Comparison of ENCODE assay signal across 1 cellular context in the genomic region with DNA sequence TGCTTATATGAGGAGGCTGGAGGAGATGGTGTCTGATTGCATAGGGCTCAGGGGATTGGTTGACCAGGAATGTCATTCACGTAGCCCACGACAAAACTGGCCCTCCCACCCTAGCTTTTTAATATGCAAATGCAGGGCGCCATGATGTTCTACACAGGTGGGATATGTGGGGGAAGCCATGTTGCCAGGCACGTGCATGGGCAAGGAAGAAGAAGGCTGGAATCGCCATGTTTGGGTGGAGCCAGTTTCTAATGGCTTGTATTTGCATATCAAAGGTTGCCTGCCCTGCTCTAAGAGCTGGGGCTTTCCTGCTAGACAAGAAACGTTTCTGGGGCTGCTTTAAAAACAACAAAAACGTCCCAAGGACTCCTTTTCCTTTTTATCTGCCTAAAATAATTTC.
TF ChIP-seq lines count a peak whose summit lies in the region.

No MANE protein-coding gene starts in this region.

TF ChIP-seq in H1, 55 proteins besides CTCF, POLR2A, EP300 and RAD21:
- TF ChIP-seq YY1 (IDR thresholded peaks at IDR 0.05; ENCODE audit: low read depth, low read length): peak; percentile 77
- TF ChIP-seq, protein P1, sequence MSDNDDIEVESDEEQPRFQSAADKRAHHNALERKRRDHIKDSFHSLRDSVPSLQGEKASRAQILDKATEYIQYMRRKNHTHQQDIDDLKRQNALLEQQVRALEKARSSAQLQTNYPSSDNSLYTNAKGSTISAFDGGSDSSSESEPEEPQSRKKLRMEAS (IDR thresholded peaks at IDR 0.05): 0 out of 2 replicates have a peak, but pooled peaks have one; percentile 19
- no peak for TF ChIP-seq CTBP2 (IDR thresholded peaks at IDR 0.05; ENCODE audit: borderline replicate concordance, insufficient read depth, insufficient read length, low read length)
